1 cellular context compared by ENCODE assay signal in the genomic region with DNA sequence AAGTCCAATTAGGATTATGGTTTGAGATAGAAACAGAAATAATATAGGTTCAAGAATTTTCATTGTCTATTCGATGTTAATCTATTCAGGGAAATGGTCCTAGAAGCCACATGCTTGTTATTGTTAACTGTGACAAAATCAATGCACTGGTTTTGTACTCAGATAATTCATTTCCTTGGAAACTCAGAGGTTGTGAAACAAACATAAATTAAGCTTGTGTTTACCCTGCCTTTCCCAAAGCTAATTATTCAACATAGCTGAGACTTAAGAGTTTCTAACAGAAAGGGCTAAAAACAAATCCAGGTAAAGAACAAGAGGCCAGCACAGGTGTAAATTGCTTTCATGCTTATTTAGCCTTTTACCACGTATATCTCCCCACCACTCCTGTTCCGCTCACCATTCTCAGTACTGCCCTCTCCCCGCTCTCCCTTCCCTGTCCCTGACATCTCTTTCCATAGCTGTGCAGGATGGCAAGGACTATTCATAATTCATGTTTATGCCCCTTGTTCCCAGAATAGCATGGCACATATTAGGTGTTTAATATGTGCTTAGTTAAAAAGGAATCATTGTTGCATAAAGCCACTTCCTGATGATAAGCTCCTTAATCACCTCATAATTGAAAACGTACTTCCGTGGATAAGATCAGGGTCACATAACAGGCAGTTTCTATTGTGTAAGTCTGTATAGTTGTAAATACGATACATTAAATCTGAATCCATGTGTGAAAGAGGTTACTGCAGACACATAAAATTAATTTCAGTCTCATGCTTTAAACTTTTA.
TF ChIP-seq lines count a peak whose summit lies in the region.

No MANE protein-coding gene starts in this region.

TF ChIP-seq in A549, 52 proteins besides CTCF, POLR2A, EP300 and RAD21 (continued from another document):
- TF ChIP-seq FOSB (CRISPR knock-in tag; IDR thresholded peaks at IDR 0.05) (no peak), RARB (CRISPR knock-in tag; IDR thresholded peaks at IDR 0.05) (no peak), MAFK (IDR thresholded peaks at IDR 0.05; ENCODE audit: partially characterized antibody) (no peak), TP53 (CRISPR knock-in tag; IDR thresholded peaks at IDR 0.05) (no peak), MAZ (IDR thresholded peaks at IDR 0.05; ENCODE audit: borderline replicate concordance, low read depth, low read length) (no peak), CEBPB (IDR thresholded peaks at IDR 0.05) (no peak), CHD2 (IDR thresholded peaks at IDR 0.05; ENCODE audit: low read length, partially characterized antibody) (no peak), ATOH8 (CRISPR knock-in tag; IDR thresholded peaks at IDR 0.05; ENCODE audit: low read depth) (no peak), TFCP2L1 (CRISPR knock-in tag; IDR thresholded peaks at IDR 0.05) (no peak), NR3C1 (IDR thresholded peaks at IDR 0.05) (no peak), HOXB13 (CRISPR knock-in tag; IDR thresholded peaks at IDR 0.05; ENCODE audit: low read depth) (no peak), CBX8 (IDR thresholded peaks at IDR 0.05) (no peak)
- TF ChIP-seq, protein P1, sequence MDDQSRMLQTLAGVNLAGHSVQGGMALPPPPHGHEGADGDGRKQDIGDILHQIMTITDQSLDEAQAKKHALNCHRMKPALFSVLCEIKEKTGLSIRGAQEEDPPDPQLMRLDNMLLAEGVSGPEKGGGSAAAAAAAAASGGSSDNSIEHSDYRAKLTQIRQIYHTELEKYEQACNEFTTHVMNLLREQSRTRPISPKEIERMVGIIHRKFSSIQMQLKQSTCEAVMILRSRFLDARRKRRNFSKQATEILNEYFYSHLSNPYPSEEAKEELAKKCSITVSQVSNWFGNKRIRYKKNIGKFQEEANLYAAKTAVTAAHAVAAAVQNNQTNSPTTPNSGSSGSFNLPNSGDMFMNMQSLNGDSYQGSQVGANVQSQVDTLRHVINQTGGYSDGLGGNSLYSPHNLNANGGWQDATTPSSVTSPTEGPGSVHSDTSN (IDR thresholded peaks at IDR 0.05): no peak
- TF ChIP-seq, protein P2, sequence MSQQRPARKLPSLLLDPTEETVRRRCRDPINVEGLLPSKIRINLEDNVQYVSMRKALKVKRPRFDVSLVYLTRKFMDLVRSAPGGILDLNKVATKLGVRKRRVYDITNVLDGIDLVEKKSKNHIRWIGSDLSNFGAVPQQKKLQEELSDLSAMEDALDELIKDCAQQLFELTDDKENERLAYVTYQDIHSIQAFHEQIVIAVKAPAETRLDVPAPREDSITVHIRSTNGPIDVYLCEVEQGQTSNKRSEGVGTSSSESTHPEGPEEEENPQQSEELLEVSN (IDR thresholded peaks at IDR 0.05; ENCODE audit: borderline replicate concordance, low read depth): no peak
TF ChIP-seq in A549: peak in this region for 0.
